Comparison of ENCODE assay signal across 21 cellular contexts in the genomic region with DNA sequence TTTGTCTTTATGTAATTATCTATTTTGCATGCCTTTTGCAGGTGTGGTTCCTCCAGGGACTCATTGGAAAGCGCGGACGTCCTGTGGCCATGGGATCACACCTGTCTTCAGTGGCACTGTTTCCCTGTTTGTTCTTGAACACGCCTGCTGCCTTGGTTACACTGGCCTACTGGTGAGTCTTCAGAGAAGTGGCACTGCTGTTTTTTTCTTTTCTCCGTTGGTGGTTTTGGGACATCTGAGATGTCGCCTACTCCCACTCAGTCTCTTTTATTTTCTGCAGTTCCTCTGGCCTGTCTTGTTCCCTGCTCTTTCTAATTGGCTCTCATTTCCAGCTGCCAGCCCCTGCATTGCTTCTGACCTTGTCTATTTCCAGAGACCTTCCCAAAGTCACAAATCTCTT. TPM values are rescaled to one million over a fixed set of nuclear protein-coding genes. Genes with fewer than 3 reads are reported as not detected.
DNase-seq lines count a peak whose midpoint lies in the region; ATAC-seq lines count a peak whose summit lies in the region.
"Had no signal": no experiment of that assay in that cellular context is flagged by ENCODE, and none has a peak within 500 bp of the region (broad histone marks: within the 10 kb centered on the region; RNA-seq: fewer than 3 reads in every experiment).

No MANE protein-coding gene starts in this region.

- H3K18ac ChIP-seq in neuronal stem cell (ENCODE audit: low read length) = no peak overlapping the region

- H2AK5ac ChIP-seq in neuronal stem cell (ENCODE audit: low read depth, low read length) = no peak overlapping the region

- peaks cover 0 to 93% of the 10 kb centered on the region in 2 donors for H3K36me3 ChIP-seq in neuronal stem cell (replicated peaks in 1 of 2; ENCODE audit: control insufficient read depth in 2 of 2, insufficient read depth in 2 of 2, low read length in 2 of 2)
- H3K36me3 ChIP-seq: SJCRH30 had no signal

- peaks cover 4 to 5% of the 10 kb centered on the region in 2 donors for H3K4me1 ChIP-seq in neuronal stem cell (ENCODE audit: control insufficient read depth in 2 of 2, insufficient read depth in 1 of 2, low read depth in 1 of 2, low read length in 2 of 2)
- H3K4me1 ChIP-seq: SJCRH30 had no signal

- DNase-seq in DMS53 (lab: John Stamatoyannopoulos, UW) (peak; percentile 22), DMS53 treated with DMSO at 0.1 percent for 48 hours (lab: John Stamatoyannopoulos, UW; ENCODE audit: unreplicated experiment) (no peak), KBM-7 (peak; percentile 88), SW480 (ENCODE audit: low spot score) (peak; percentile 13), neuronal stem cell (ENCODE audit: low spot score) (no peak), NCI-H1930 (lab: John Stamatoyannopoulos, UW) (no peak)
- DNase-seq: Calu3; CD8-positive, alpha-beta T cell; IMR-90; NCI-H1048; NCI-H1694; NCI-H2081; NCI-H774; PC-3; SJCRH30; T-cell had no signal

- peaks cover 0 to 1% (median 0%) of the 10 kb centered on the region in 3 experiments for H3K27me3 ChIP-seq in neuronal stem cell (ENCODE audit: control insufficient read depth in 3 of 3, insufficient read depth in 3 of 3, low read depth in 1 of 3, low read length in 3 of 3)
- H3K27me3 ChIP-seq: SJCRH30 had no signal

- no peak overlapping the region for H2BK12ac ChIP-seq in neuronal stem cell (ENCODE audit: low read length)

- no peak overlapping the region for H4K8ac ChIP-seq in neuronal stem cell (ENCODE audit: low read depth, low read length)

- H2BK15ac ChIP-seq in neuronal stem cell (ENCODE audit: low read length) = no peak overlapping the region

- H3K23ac ChIP-seq in neuronal stem cell (ENCODE audit: low read depth, low read length, poor library complexity) = no peak overlapping the region

- H2BK5ac ChIP-seq in neuronal stem cell (ENCODE audit: low read length) = no peak overlapping the region

- H3K9ac ChIP-seq in neuronal stem cell (ENCODE audit: low read depth, low read length, poor library complexity) = no peak overlapping the region
- H3K9ac ChIP-seq: KMS-11 had no signal

- H3K27ac ChIP-seq in neuronal stem cell (replicated peaks; ENCODE audit: low read length) = no peak overlapping the region
- H3K27ac ChIP-seq: 22Rv1, C4-2B, KMS-11, SJCRH30 had no signal

- peak overlapping the region; percentile 78 for H3K14ac ChIP-seq in neuronal stem cell (ENCODE audit: low read length)

- H3K4me3 ChIP-seq in neuronal stem cell (ENCODE audit: low read length in 2 of 2) = no peak overlapping the region
- H3K4me3 ChIP-seq: SJCRH30 had no signal

- WGBS in neuronal stem cell (ENCODE audit: extremely low coverage in 2 of 2, insufficient read length in 2 of 2, insufficient replicate concordance in 1 of 2), 2 donors = no CpG with 5 or more reads among the region's 6 CpGs

- in situ Hi-C loops in KBM-7 (cut with MboI; ENCODE audit: low pct_unique_long_range_greater_than_20kb, low sequenced_read_pairs) = no loop called here

- no peak overlapping the region for H2AFZ ChIP-seq in neuronal stem cell (ENCODE audit: low read length)

- H3K9me3 ChIP-seq in neuronal stem cell (replicated peaks in 1 of 2; ENCODE audit: control insufficient read depth in 2 of 2, insufficient read depth in 1 of 2, low read depth in 1 of 2, low read length in 2 of 2) = peaks cover 0 to 3% of the 10 kb centered on the region in 2 donors
- H3K9me3 ChIP-seq: SJCRH30 had no signal

- H3K4me2 ChIP-seq in neuronal stem cell (ENCODE audit: insufficient read depth, low read length, poor library complexity, severe bottlenecking) = no peak overlapping the region
- H3K4me2 ChIP-seq: KMS-11 had no signal

- no peak overlapping the region for H4K91ac ChIP-seq in neuronal stem cell (ENCODE audit: low read depth, low read length, poor library complexity)

- H2BK120ac ChIP-seq in neuronal stem cell (ENCODE audit: low read depth, low read length) = no peak overlapping the region

- no peak for ATAC-seq in GM21515 (IDR thresholded peaks at IDR 0.05; ENCODE audit: unreplicated experiment)
- ATAC-seq: CD8-positive, alpha-beta T cell; PC-3; SK-N-SH treated with all-trans-retinoic acid at 6 μM for 48 hours; T-cell had no signal

- H3K4ac ChIP-seq in neuronal stem cell (ENCODE audit: low read length) = no peak overlapping the region

- H3K79me1 ChIP-seq in neuronal stem cell (ENCODE audit: low read depth, low read length) = no peaks in the 10 kb centered on the region

RNA-seq across cellular contexts. Expression of gene POU3F3, which starts 35.7 kb away (rescaled TPM):
- polyA plus RNA-seq in neuronal stem cell (2013, experiment 1 of 2) = 3.6 TPM
- polyA plus RNA-seq in neuronal stem cell (2013, experiment 2 of 2) = 3.4 TPM
- polyA plus RNA-seq: IMR-90 had no signal

Comparison
In these comparisons a context has a peak if more than half of its experiments do, and no peak if none do; other contexts are left out.
1. DNase-seq: peak in DMS53 (single experiment), KBM-7 (single experiment) and SW480 (single experiment); none in DMS53 treated with DMSO at 0.1 percent for 48 hours (single experiment), neuronal stem cell (single experiment) and NCI-H1930 (0 of 2).